ENCODE assay signal across 11 cellular contexts in genomic region chr3:113890256-113890900, GRCh38. TPM values are rescaled to one million over a fixed set of nuclear protein-coding genes. Genes with fewer than 3 reads are reported as not detected.
DNase-seq lines count a peak whose midpoint lies in the region; ATAC-seq and TF ChIP-seq lines count a peak whose summit lies in the region.
"Had no signal": no experiment of that assay in that cellular context is flagged by ENCODE, and none has a peak within 500 bp of the region (broad histone marks: within the 10 kb centered on the region; RNA-seq: fewer than 3 reads in every experiment).

No MANE protein-coding gene starts in this region.

- H3K9me2 ChIP-seq in HCT116 (ENCODE audit: insufficient read depth) (no peaks in the 10 kb centered on the region), hepatocyte (replicated peaks; ENCODE audit: insufficient read depth) (no peaks in the 10 kb centered on the region)

- DNase-seq in HCT116 (ENCODE audit: low read depth, low spot score) = no peak
- DNase-seq in hepatocyte (ENCODE audit: low spot score) = peak; percentile 13
- no peak for DNase-seq in stimulated activated naive CD8-positive, alpha-beta T cell treated with anti-CD3 and anti-CD28 coated beads, Interleukin-15, Interleukin-2, amounts not matched to agents 100 U/mL and 50 U/mL, for 24 hours
- no peak for DNase-seq in stimulated activated CD4-positive, alpha-beta T cell treated with anti-CD3 and anti-CD28 coated beads, Interleukin-2, amount 100 ng/mL, for 48 hours
- DNase-seq in Kasumi-1 (lab: John Stamatoyannopoulos, UW) = no peak
- DNase-seq: activated CD4-positive, alpha-beta memory T cell treated with anti-CD3 and anti-CD28 coated beads for 36 hours; CD8-positive, alpha-beta memory T cell; NCI-H2171 had no signal

- H4K20me1 ChIP-seq in HCT116 (ENCODE audit: insufficient read depth) (no peaks in the 10 kb centered on the region), OCI-LY3 (ENCODE audit: insufficient read depth, low read length) (no peaks in the 10 kb centered on the region), hepatocyte (ENCODE audit: insufficient read depth, poor library complexity, severe bottlenecking) (no peaks in the 10 kb centered on the region)

- RAD21 ChIA-PET in HCT116 (lab: Charles Lee; ENCODE audit: low non-redundant PET in 1 of 2, low total read pairs in 2 of 2, uncharacterized antibody in 2 of 2, unreplicated experiment in 2 of 2) = no interaction called here

- H3K9me3 ChIP-seq in HCT116 (ENCODE audit: control insufficient read depth in 1 of 2, insufficient read depth in 1 of 2, low read depth in 1 of 2, low read length in 2 of 2) (no peaks in the 10 kb centered on the region), OCI-LY3 (ENCODE audit: insufficient read depth, low read length) (no peaks in the 10 kb centered on the region), hepatocyte (ENCODE audit: low read depth) (no peaks in the 10 kb centered on the region)

- H3K27ac ChIP-seq in HCT116 (ENCODE audit: low read depth, low read length) (no peak overlapping the region), OCI-LY3 (ENCODE audit: low read length) (no peak overlapping the region), hepatocyte (no peak overlapping the region)
- H3K27ac ChIP-seq: cardiac muscle cell had no signal

- WGBS in hepatocyte (ENCODE audit: low lambda C conversion rate, missing lambda C conversion rate) = 73% methylated on average over 8 of the region's 8 CpGs

- no peak for TF ChIP-seq RAD21 in HCT116 (IDR thresholded peaks at IDR 0.05; ENCODE audit: low read depth)

- POLR2A ChIA-PET in HCT116 (lab: Charles Lee) = no interaction called here

- no peak overlapping the region for H3K4me3 ChIP-seq in HCT116 (replicated peaks in 1 of 2; ENCODE audit: low read depth in 1 of 2, low read length in 2 of 2)
- H3K4me3 ChIP-seq in OCI-LY3 (ENCODE audit: low read length) = no peak overlapping the region
- H3K4me3 ChIP-seq in hepatocyte = no peak overlapping the region
- H3K4me3 ChIP-seq: cardiac muscle cell had no signal

- H2AFZ ChIP-seq in HCT116 (ENCODE audit: low read depth, low read length, poor library complexity, severe bottlenecking) = no peak overlapping the region
- no peak overlapping the region for H2AFZ ChIP-seq in OCI-LY3 (ENCODE audit: low read depth, low read length)
- no peak overlapping the region for H2AFZ ChIP-seq in hepatocyte

- H3K79me2 ChIP-seq in HCT116 (ENCODE audit: insufficient read depth, low read length) = no peaks in the 10 kb centered on the region
- no peaks in the 10 kb centered on the region for H3K79me2 ChIP-seq in OCI-LY3 (ENCODE audit: low read length)
- H3K79me2 ChIP-seq in hepatocyte = no peaks in the 10 kb centered on the region

- ATAC-seq in HCT116 (peak; percentile 60), HG03342 (IDR thresholded peaks at IDR 0.05; ENCODE audit: unreplicated experiment) (no peak)
- peak; percentile 23 for ATAC-seq in stimulated activated naive CD8-positive, alpha-beta T cell treated with anti-CD3 and anti-CD28 coated beads, Interleukin-15, Interleukin-2, amounts not matched to agents 100 U/mL and 50 U/mL, for 24 hours

- no peak for TF ChIP-seq CTCF in HCT116 (IDR thresholded peaks at IDR 0.05 in 2 of 3, conservative IDR thresholded peaks at IDR 0.05 in 1 of 3; ENCODE audit: borderline replicate concordance in 1 of 3, insufficient read depth in 1 of 3, low read depth in 2 of 3, low read length in 2 of 3)
- TF ChIP-seq CTCF in OCI-LY3 (IDR thresholded peaks at IDR 0.05; ENCODE audit: low read depth, low read length) = peak; percentile 22; the same call in 1 of the 2 replicates
- no peak for TF ChIP-seq CTCF in hepatocyte (IDR thresholded peaks at IDR 0.05; ENCODE audit: poor library complexity)

- TF ChIP-seq POLR2A in HCT116 (IDR thresholded peaks at IDR 0.05; ENCODE audit: borderline replicate concordance, extremely low read depth, insufficient read depth, insufficient read length) = no peak

- no peak overlapping the region for H3K9ac ChIP-seq in HCT116 (ENCODE audit: low read length)
- no peak overlapping the region for H3K9ac ChIP-seq in OCI-LY3 (ENCODE audit: low read length)

- CTCF ChIA-PET in HCT116 (lab: Charles Lee) = no interaction called here

- no peaks in the 10 kb centered on the region for H3K4me1 ChIP-seq in HCT116 (ENCODE audit: control insufficient read depth in 1 of 2, insufficient read depth in 2 of 2, low read length in 2 of 2)
- no peaks in the 10 kb centered on the region for H3K4me1 ChIP-seq in OCI-LY3 (ENCODE audit: low read length)
- H3K4me1 ChIP-seq in hepatocyte (ENCODE audit: insufficient read depth) = no peaks in the 10 kb centered on the region

- H3K36me3 ChIP-seq in HCT116 (ENCODE audit: control insufficient read depth in 1 of 2, insufficient read depth in 2 of 2, low read length in 2 of 2) (no peaks in the 10 kb centered on the region), OCI-LY3 (replicated peaks; ENCODE audit: low read depth, low read length) (no peaks in the 10 kb centered on the region), hepatocyte (replicated peaks; ENCODE audit: insufficient read depth, low read depth) (no peaks in the 10 kb centered on the region)
- H3K36me3 ChIP-seq: cardiac muscle cell had no signal

- intact Hi-C loops in HCT116 (cut with micrococcal nuclease) = no loop called here

- no peak overlapping the region for H3K4me2 ChIP-seq in HCT116 (ENCODE audit: low read length)
- H3K4me2 ChIP-seq in OCI-LY3 (ENCODE audit: low read length) = no peak overlapping the region
- no peak overlapping the region for H3K4me2 ChIP-seq in hepatocyte

- BruUV-seq in HCT116 (replicated peaks; lab: Mats Ljungman, UMichigan) = no TSS peak

- H3K27me3 ChIP-seq in HCT116 (ENCODE audit: insufficient read depth, low read length) = no peaks in the 10 kb centered on the region
- H3K27me3 ChIP-seq in OCI-LY3 (ENCODE audit: low read depth, low read length) = no peaks in the 10 kb centered on the region
- H3K27me3 ChIP-seq in hepatocyte = no peaks in the 10 kb centered on the region
- H3K27me3 ChIP-seq: cardiac muscle cell had no signal

TF ChIP-seq in HCT116, 20 proteins besides CTCF, POLR2A, EP300 and RAD21 (continues in another document):
- TF ChIP-seq JUND (IDR thresholded peaks at IDR 0.05) (no peak), MAX (IDR thresholded peaks at IDR 0.05) (no peak), CBX3 (IDR thresholded peaks at IDR 0.05; ENCODE audit: low read depth) (no peak), ZBTB33 (IDR thresholded peaks at IDR 0.05; ENCODE audit: extremely low read depth, insufficient replicate concordance, low read length) (no peak), ZNF274 (IDR thresholded peaks at IDR 0.05; ENCODE audit: low read depth, low read length) (no peak), EGR1 (IDR thresholded peaks at IDR 0.05; ENCODE audit: low read depth) (no peak), SP1 (IDR thresholded peaks at IDR 0.05; ENCODE audit: low read depth) (no peak), EZH2phosphoT487 (IDR thresholded peaks at IDR 0.05; ENCODE audit: borderline replicate concordance) (no peak), ATF3 (IDR thresholded peaks at IDR 0.05) (no peak), SIN3A (IDR thresholded peaks at IDR 0.05; ENCODE audit: low read depth) (no peak), YY1 (IDR thresholded peaks at IDR 0.05; ENCODE audit: extremely low read depth, insufficient replicate concordance, low read depth, low read length) (no peak)

RNA-seq across cellular contexts. Expression of gene GRAMD1C, which starts 51.8 kb away (rescaled TPM):
- total RNA-seq in HCT116 (2021; ENCODE audit: unreplicated experiment) (7.9 TPM), hepatocyte (2.8 TPM in 2 replicates)
- polyA plus RNA-seq in HCT116 (2012) = 1.1 and 3.6 TPM in 2 replicates
- 0.57 and 0.97 TPM in 2 replicates for polyA plus RNA-seq in hepatocyte

RNA-seq across cellular contexts. Expression of gene ZDHHC23, which starts 57.4 kb away (rescaled TPM):
- total RNA-seq in HCT116 (2021; ENCODE audit: unreplicated experiment) (22.8 TPM), hepatocyte (4.7 and 8.5 TPM in 2 replicates)
- 4.2 and 5.9 TPM in 2 replicates for polyA plus RNA-seq in HCT116 (2012)
- polyA plus RNA-seq in hepatocyte = 1.9 and 3.3 TPM in 2 replicates
